Comparison of ENCODE assay signal across 8 cellular contexts in genomic region chr15:76147906-76148553, GRCh38.
DNase-seq lines count a peak whose midpoint lies in the region; ATAC-seq and TF ChIP-seq lines count a peak whose summit lies in the region.

No MANE protein-coding gene starts in this region.

- H3K27ac ChIP-seq in CD4-positive, alpha-beta memory T cell (ENCODE audit: low read depth, low read length): no peak overlapping the region
- H3K27ac ChIP-seq in HEK293 (ENCODE audit: extremely low read depth, low read depth, low read length) (no peak overlapping the region), SJCRH30 (no peak overlapping the region), heart right ventricle (no peak overlapping the region)

- H3K4me3 Mint-ChIP-seq in CD4-positive, alpha-beta memory T cell: peak overlapping the region in 6 of 8 donors; percentile 15 to 68 (median 48)

- 15 to 17% methylated on average over 21 of the region's 21 CpGs for WGBS in heart right ventricle, 2 donors

- TF ChIP-seq CTCF in HEK293 (tag by site-specific recombination; IDR thresholded peaks at IDR 0.05): peak; percentile 88
- TF ChIP-seq CTCF in heart right ventricle (IDR thresholded peaks at IDR 0.05): peak; percentile 84 to 97 (median 95)

- no peaks in the 10 kb centered on the region for H3K36me3 ChIP-seq in CD4-positive, alpha-beta memory T cell (ENCODE audit: insufficient read depth, low read length)
- H3K36me3 ChIP-seq in HEK293 (ENCODE audit: control insufficient read depth in 2 of 2, insufficient read depth in 1 of 2, low read length in 2 of 2) (no peaks in the 10 kb centered on the region), SJCRH30 (no peaks in the 10 kb centered on the region), heart right ventricle (no peaks in the 10 kb centered on the region), skeletal muscle satellite cell (ENCODE audit: insufficient read depth, low read length) (no peaks in the 10 kb centered on the region)

- ATAC-seq in heart right ventricle (peak in 5 of 8 donors; percentile 48 to 71 (median 69)), HG03521 (IDR thresholded peaks at IDR 0.05; ENCODE audit: unreplicated experiment) (no peak)

- DNase-seq in CD4-positive, alpha-beta memory T cell: peak; percentile 41 to 57 (median 54)
- DNase-seq in SJCRH30: peak; percentile 55 to 69
- peak; percentile 72 for DNase-seq in activated naive CD4-positive, alpha-beta T cell treated with Interleukin-2 at 50 U/mL for 16 hours
- peak in 1 of 2 donors; percentile 63 for DNase-seq in heart right ventricle
- DNase-seq in dedifferentiated amniotic fluid mesenchymal stem cell (ENCODE audit: extremely low spot score): no peak

- peak overlapping the region; percentile 71 for H3K4me2 ChIP-seq in skeletal muscle satellite cell (ENCODE audit: low read length)

- no peaks in the 10 kb centered on the region for H3K9me3 ChIP-seq in CD4-positive, alpha-beta memory T cell (ENCODE audit: control insufficient read depth in 1 of 2, low read length in 2 of 2)
- H3K9me3 ChIP-seq in HEK293 (ENCODE audit: control insufficient read depth, insufficient read depth, low read depth, low read length): no peaks in the 10 kb centered on the region
- no peaks in the 10 kb centered on the region for H3K9me3 ChIP-seq in SJCRH30 (replicated peaks)
- H3K9me3 ChIP-seq in heart right ventricle: no peaks in the 10 kb centered on the region
- H3K9me3 ChIP-seq in skeletal muscle satellite cell (replicated peaks; ENCODE audit: low read length): no peaks in the 10 kb centered on the region

- no peak overlapping the region for H3K27ac Mint-ChIP-seq in CD4-positive, alpha-beta memory T cell

- H3K36me3 Mint-ChIP-seq in CD4-positive, alpha-beta memory T cell: no peaks in the 10 kb centered on the region

- H3K9me3 Mint-ChIP-seq in CD4-positive, alpha-beta memory T cell: no peaks in the 10 kb centered on the region

- no peak overlapping the region for H3K9ac ChIP-seq in skeletal muscle satellite cell (ENCODE audit: low read depth, low read length)

- H3K4me1 Mint-ChIP-seq in CD4-positive, alpha-beta memory T cell: peaks cover 4 to 8% (median 7%) of the 10 kb centered on the region in 4 donors

- intact Hi-C loops in CD4-positive, alpha-beta memory T cell (cut with micrococcal nuclease): no loop called here
- intact Hi-C loops in heart right ventricle (cut with DNase I): loop anchor here in 1 of 10 donors (10.0 kb wide), 1 partner anchor 93 kb away; the partner anchor contains the start of gene TMEM266

- POLR2A ChIA-PET in CD4-positive, alpha-beta memory T cell (lab: Charles Lee; ENCODE audit: partially characterized antibody): no interaction called here
- POLR2A ChIA-PET in HEK293 (lab: Yijun Ruan, JAX): no interaction called here

- CTCF ChIA-PET in CD4-positive, alpha-beta memory T cell (lab: Charles Lee; ENCODE audit: partially characterized antibody): interaction anchor here (0.7 to 10.6 kb wide), 9 partner anchors 9 to 86 kb away, joined by 3 to 81 read pairs (median 4); no protein-coding TSS in a partner anchor
- CTCF ChIA-PET in HEK293 (lab: Yijun Ruan, JAX): interaction anchor here (0.5 to 6.6 kb wide), 52 partner anchors 9 to 1764 kb away, joined by 3 to 107 read pairs (median 3); partner anchors contain the start of genes NRG4 and TMEM266

- peaks cover 26 to 27% of the 10 kb centered on the region in 2 donors for H3K27me3 Mint-ChIP-seq in CD4-positive, alpha-beta memory T cell

- H3K4me3 ChIP-seq in CD4-positive, alpha-beta memory T cell (ENCODE audit: low read length in 2 of 2): no peak overlapping the region
- H3K4me3 ChIP-seq in HEK293 (ENCODE audit: low read depth, low read length) (peak overlapping the region; percentile 3), SJCRH30 (no peak overlapping the region), heart right ventricle (no peak overlapping the region), skeletal muscle satellite cell (ENCODE audit: low read length) (no peak overlapping the region)

- peaks cover 4% of the 10 kb centered on the region for H3K4me1 ChIP-seq in CD4-positive, alpha-beta memory T cell (ENCODE audit: insufficient read depth, low read length)
- H3K4me1 ChIP-seq in HEK293 (ENCODE audit: control insufficient read depth, insufficient read depth, low read length): peaks cover 3% of the 10 kb centered on the region; the same call in 1 of the 2 replicates
- no peaks in the 10 kb centered on the region for H3K4me1 ChIP-seq in SJCRH30
- peaks cover 0 to 23% (median 16%) of the 10 kb centered on the region in 9 donors for H3K4me1 ChIP-seq in heart right ventricle
- H3K4me1 ChIP-seq in skeletal muscle satellite cell (ENCODE audit: control insufficient read depth, insufficient read depth, low read length): peaks cover 26% of the 10 kb centered on the region

- no peaks in the 10 kb centered on the region for H3K27me3 ChIP-seq in CD4-positive, alpha-beta memory T cell (ENCODE audit: insufficient read depth, low read length)
- H3K27me3 ChIP-seq in SJCRH30 (peaks cover 8% of the 10 kb centered on the region; the same call in 1 of the 2 replicates), heart right ventricle (peaks cover 0 to 22% (median 6%) of the 10 kb centered on the region in 7 donors), skeletal muscle satellite cell (ENCODE audit: control insufficient read depth, insufficient read depth, low read length) (peaks cover 43% of the 10 kb centered on the region)

TF ChIP-seq in HEK293, 187 proteins besides CTCF, POLR2A, EP300 and RAD21 (continues in another document):
- TF ChIP-seq ZNF621 (tag by site-specific recombination; IDR thresholded peaks at IDR 0.05): no peak
- TF ChIP-seq KLF16 (tag by site-specific recombination; IDR thresholded peaks at IDR 0.05): peak; percentile 75
- no peak for TF ChIP-seq ZNF221 (tag by site-specific recombination; IDR thresholded peaks at IDR 0.05; ENCODE audit: borderline replicate concordance)
- TF ChIP-seq ZNF488 (tag by site-specific recombination; IDR thresholded peaks at IDR 0.05): no peak
- TF ChIP-seq ZNF404 (tag by site-specific recombination; IDR thresholded peaks at IDR 0.05): no peak
- TF ChIP-seq ZIC2 (tag by site-specific recombination; IDR thresholded peaks at IDR 0.05): peak; percentile 68
- TF ChIP-seq, protein P1, sequence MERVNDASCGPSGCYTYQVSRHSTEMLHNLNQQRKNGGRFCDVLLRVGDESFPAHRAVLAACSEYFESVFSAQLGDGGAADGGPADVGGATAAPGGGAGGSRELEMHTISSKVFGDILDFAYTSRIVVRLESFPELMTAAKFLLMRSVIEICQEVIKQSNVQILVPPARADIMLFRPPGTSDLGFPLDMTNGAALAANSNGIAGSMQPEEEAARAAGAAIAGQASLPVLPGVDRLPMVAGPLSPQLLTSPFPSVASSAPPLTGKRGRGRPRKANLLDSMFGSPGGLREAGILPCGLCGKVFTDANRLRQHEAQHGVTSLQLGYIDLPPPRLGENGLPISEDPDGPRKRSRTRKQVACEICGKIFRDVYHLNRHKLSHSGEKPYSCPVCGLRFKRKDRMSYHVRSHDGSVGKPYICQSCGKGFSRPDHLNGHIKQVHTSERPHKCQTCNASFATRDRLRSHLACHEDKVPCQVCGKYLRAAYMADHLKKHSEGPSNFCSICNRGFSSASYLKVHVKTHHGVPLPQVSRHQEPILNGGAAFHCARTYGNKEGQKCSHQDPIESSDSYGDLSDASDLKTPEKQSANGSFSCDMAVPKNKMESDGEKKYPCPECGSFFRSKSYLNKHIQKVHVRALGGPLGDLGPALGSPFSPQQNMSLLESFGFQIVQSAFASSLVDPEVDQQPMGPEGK (tag by site-specific recombination; IDR thresholded peaks at IDR 0.05): peak; percentile 67
- 0 out of 2 replicates have a peak, but pooled peaks have one; percentile 15 for TF ChIP-seq ZNF518A (tag by site-specific recombination; conservative IDR thresholded peaks at IDR 0.05; ENCODE audit: low read depth)
- TF ChIP-seq KLF8 (tag by site-specific recombination; IDR thresholded peaks at IDR 0.05): 0 out of 2 replicates have a peak, but pooled peaks have one; percentile 25
